ENCODE assay signal across 17 cellular contexts in the genomic region with DNA sequence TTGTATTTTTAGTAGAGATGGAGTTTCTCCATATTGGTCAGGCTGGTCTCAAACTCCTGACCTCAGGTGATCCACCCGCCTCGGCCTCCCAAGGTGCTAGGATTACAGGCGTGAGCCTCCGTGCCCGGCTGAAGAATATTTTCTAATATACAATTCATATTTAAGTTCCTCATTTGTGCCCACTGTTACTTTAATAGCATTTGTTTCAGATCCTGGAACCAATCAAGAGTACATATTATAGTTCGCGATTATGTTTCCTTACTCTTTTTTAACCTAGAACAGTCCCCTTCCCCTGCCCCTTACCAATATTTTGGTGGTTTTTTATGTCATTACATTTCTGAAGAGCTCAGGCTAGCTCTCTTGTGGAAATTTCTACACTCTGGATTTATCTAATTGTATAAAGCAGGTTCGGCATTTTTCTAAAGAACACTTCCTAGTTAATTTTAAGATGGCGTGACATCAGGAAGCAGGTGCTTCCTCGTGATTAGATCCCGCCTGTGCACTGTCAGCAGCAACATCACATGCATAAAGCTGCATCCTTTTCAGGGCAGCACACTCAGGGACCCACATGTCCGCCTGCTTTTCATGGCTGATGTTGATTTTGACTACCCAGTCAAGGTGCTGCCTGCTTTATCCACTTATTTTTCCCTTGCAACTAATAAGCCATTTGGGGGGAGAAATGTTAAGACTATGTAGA.
A peak's percentile ranks its signal among the peaks of the same experiment; 100 is the strongest.
DNase-seq lines count a peak whose midpoint lies in the region; ATAC-seq, FAIRE-seq and TF ChIP-seq lines count a peak whose summit lies in the region.
"Had no signal": no experiment of that assay in that cellular context is flagged by ENCODE, and none has a peak within 500 bp of the region (broad histone marks: within the 10 kb centered on the region; RNA-seq: fewer than 3 reads in every experiment).

No MANE protein-coding gene starts in this region.

- CTCF ChIA-PET in naive thymus-derived CD4-positive, alpha-beta T cell (lab: Charles Lee): no interaction called here

- no peak overlapping the region for H3K4me2 ChIP-seq in H9 (ENCODE audit: insufficient read depth, insufficient read length, low read length)
- H3K4me2 ChIP-seq: neural progenitor cell, SK-N-SH had no signal

- H4K20me1 ChIP-seq in H9 (ENCODE audit: control insufficient read depth, insufficient read depth, insufficient read length): no peaks in the 10 kb centered on the region

- peaks cover 0 to 2% (median 0%) of the 10 kb centered on the region in 11 donors for H3K9me3 Mint-ChIP-seq in naive thymus-derived CD4-positive, alpha-beta T cell
- no peaks in the 10 kb centered on the region; a peak in 1 of 5 replicates for H3K9me3 Mint-ChIP-seq in H9
- H3K9me3 Mint-ChIP-seq: neural progenitor cell; stimulated activated naive CD8-positive, alpha-beta T cell treated with anti-CD3 and anti-CD28 coated beads, Interleukin-15, Interleukin-2, amounts not matched to agents 100 ng/mL and 50 ng/mL, for 24 hours had no signal

- no peak overlapping the region for H2AK5ac ChIP-seq in H9 (ENCODE audit: insufficient read length, low read length)

- H3K4ac ChIP-seq in H9 (ENCODE audit: low read depth, low read length): no peak overlapping the region

- ATAC-seq in naive thymus-derived CD4-positive, alpha-beta T cell: peak; percentile 77

- POLR2A ChIA-PET in naive thymus-derived CD4-positive, alpha-beta T cell (lab: Charles Lee): no interaction called here

- no peak overlapping the region for H2BK5ac ChIP-seq in H9 (ENCODE audit: insufficient read length, low read length)

- peaks cover 0 to 6% of the 10 kb centered on the region in 2 donors for H3K4me1 ChIP-seq in naive thymus-derived CD4-positive, alpha-beta T cell (ENCODE audit: control insufficient read depth in 2 of 2, insufficient read depth in 2 of 2, low read length in 2 of 2)
- H3K4me1 ChIP-seq in H9 (ENCODE audit: insufficient read depth, low read length) (no peaks in the 10 kb centered on the region), small intestine (ENCODE audit: control insufficient read depth in 2 of 2, insufficient read depth in 1 of 2, low read depth in 1 of 2, low read length in 1 of 2) (no peaks in the 10 kb centered on the region)

- no peak overlapping the region for H3K27ac ChIP-seq in naive thymus-derived CD4-positive, alpha-beta T cell (ENCODE audit: low read depth, low read length)
- H3K27ac ChIP-seq in H9 (ENCODE audit: insufficient read length, low read depth, low read length): no peak overlapping the region
- no peak overlapping the region for H3K27ac ChIP-seq in small intestine (ENCODE audit: low read depth in 1 of 2, low read length in 1 of 2)
- H3K27ac ChIP-seq: neural progenitor cell had no signal

- no peak overlapping the region for H3K4me3 ChIP-seq in NB4 (ENCODE audit: low read depth, low read length)
- no peak overlapping the region for H3K4me3 ChIP-seq in naive thymus-derived CD4-positive, alpha-beta T cell (ENCODE audit: low read length)
- H3K4me3 ChIP-seq in small intestine (ENCODE audit: low read depth in 1 of 2, low read length in 2 of 2): no peak overlapping the region
- H3K4me3 ChIP-seq: neural progenitor cell had no signal

- WGBS in H9 (ENCODE audit: extremely low coverage, insufficient read length, low lambda C conversion rate): no CpG with 5 or more reads among the region's 12 CpGs
- 54 to 62% (median 58%) methylated on average over 12 of the region's 12 CpGs for WGBS in small intestine, 3 donors

- peak overlapping the region in 4 of 9 donors; percentile 34 to 71 (median 68) for H3K27ac Mint-ChIP-seq in naive thymus-derived CD4-positive, alpha-beta T cell
- no peak overlapping the region for H3K27ac Mint-ChIP-seq in H9
- H3K27ac Mint-ChIP-seq: neural progenitor cell; stimulated activated naive CD8-positive, alpha-beta T cell treated with anti-CD3 and anti-CD28 coated beads, Interleukin-15, Interleukin-2, amounts not matched to agents 100 ng/mL and 50 ng/mL, for 24 hours had no signal

- no peak overlapping the region for H4K91ac ChIP-seq in H9 (ENCODE audit: insufficient read length, low read depth, low read length)

- peaks cover 0 to 4% of the 10 kb centered on the region in 2 donors for H3K27me3 ChIP-seq in naive thymus-derived CD4-positive, alpha-beta T cell (ENCODE audit: control insufficient read depth in 2 of 2, insufficient read depth in 2 of 2, low read length in 2 of 2)
- H3K27me3 ChIP-seq in H9 (ENCODE audit: insufficient read depth, low read length) (no peaks in the 10 kb centered on the region), small intestine (ENCODE audit: control insufficient read depth in 2 of 2, insufficient read depth in 2 of 2, low read length in 2 of 2) (peaks cover 2 to 4% of the 10 kb centered on the region in 2 donors)

- FAIRE-seq in small intestine (lab: Jason Lieb, UNC): no peak
- FAIRE-seq: endometrium had no signal

- no peaks in the 10 kb centered on the region for H3K23me2 ChIP-seq in H9 (ENCODE audit: insufficient read length, low read depth, low read length, poor library complexity, severe bottlenecking)

- TF ChIP-seq CTCF in NB4 (IDR thresholded peaks at IDR 0.05; ENCODE audit: low read depth, low read length): no peak
- no peak for TF ChIP-seq CTCF in H9 (conservative IDR thresholded peaks at IDR 0.05)

- intact Hi-C loops in naive thymus-derived CD4-positive, alpha-beta T cell (cut with micrococcal nuclease): no loop called here

- peaks cover 12 to 38% (median 26%) of the 10 kb centered on the region in 5 donors for H3K27me3 Mint-ChIP-seq in naive thymus-derived CD4-positive, alpha-beta T cell
- H3K27me3 Mint-ChIP-seq in H9 (ENCODE audit: low read depth): peaks cover 1% of the 10 kb centered on the region; the same call in 1 of the 2 replicates

- no peaks in the 10 kb centered on the region for H3K36me3 Mint-ChIP-seq in naive thymus-derived CD4-positive, alpha-beta T cell
- H3K36me3 Mint-ChIP-seq in H9 (ENCODE audit: insufficient read depth in 1 of 3, low read depth in 3 of 3): no peaks in the 10 kb centered on the region

- peaks cover 2 to 25% (median 14%) of the 10 kb centered on the region in 7 donors for H3K4me1 Mint-ChIP-seq in naive thymus-derived CD4-positive, alpha-beta T cell
- H3K4me1 Mint-ChIP-seq in H9: peaks cover 5 to 13% of the 10 kb centered on the region in 2 experiments; a peak in 3 of 4 replicates
- H3K4me1 Mint-ChIP-seq: neural progenitor cell had no signal

- H3T11ph ChIP-seq in H9 (ENCODE audit: low read length): no peak overlapping the region

- H3K36me3 ChIP-seq in naive thymus-derived CD4-positive, alpha-beta T cell (ENCODE audit: control insufficient read depth in 2 of 3, insufficient read depth in 3 of 3, low read length in 3 of 3): no peaks in the 10 kb centered on the region
- no peaks in the 10 kb centered on the region for H3K36me3 ChIP-seq in small intestine (ENCODE audit: control insufficient read depth in 2 of 2, insufficient read depth in 2 of 2, low read length in 2 of 2)
- H3K36me3 ChIP-seq: neural progenitor cell had no signal

- H3K4me3 Mint-ChIP-seq in naive thymus-derived CD4-positive, alpha-beta T cell: peak overlapping the region in 9 of 10 donors; percentile 3 to 86 (median 69)
- no peak overlapping the region for H3K4me3 Mint-ChIP-seq in H9
- H3K4me3 Mint-ChIP-seq: neural progenitor cell; stimulated activated naive CD8-positive, alpha-beta T cell treated with anti-CD3 and anti-CD28 coated beads, Interleukin-15, Interleukin-2, amounts not matched to agents 100 ng/mL and 50 ng/mL, for 24 hours had no signal

- no peak overlapping the region for H2BK120ac ChIP-seq in H9 (ENCODE audit: low read depth, low read length, poor library complexity, severe bottlenecking)

- no peak overlapping the region for H2BK20ac ChIP-seq in H9 (ENCODE audit: low read depth, low read length, poor library complexity, severe bottlenecking)

- TF ChIP-seq POLR2A in NB4 (IDR thresholded peaks at IDR 0.05; ENCODE audit: extremely low read depth, insufficient read length) (no peak), erythroblast (IDR thresholded peaks at IDR 0.05; ENCODE audit: low read length) (no peak)

- no peak overlapping the region for H2AFZ ChIP-seq in H9 (ENCODE audit: low read length)
- H2AFZ ChIP-seq: neural progenitor cell had no signal

- H3K79me1 ChIP-seq in H9 (ENCODE audit: insufficient read depth, low read depth, low read length, poor library complexity, severe bottlenecking): no peaks in the 10 kb centered on the region

- peak; percentile 89 for DNase-seq in CMK (ENCODE audit: low read depth)
- DNase-seq in NB4 (ENCODE audit: low read depth): peak; percentile 19
- peak; percentile 51 to 72 for DNase-seq in erythroblast (lab: John Stamatoyannopoulos, UW)
- peak in 5 of 9 donors; percentile 2 to 39 (median 29) for DNase-seq in naive thymus-derived CD4-positive, alpha-beta T cell
- DNase-seq in 8988T: no peak
- DNase-seq in H9: no peak
- DNase-seq in NCI-H128 (lab: John Stamatoyannopoulos, UW; ENCODE audit: unreplicated experiment): no peak
- no peak for DNase-seq in small intestine
- DNase-seq: activated CD4-positive, alpha-beta T cell treated with anti-CD3 and anti-CD28 coated beads, Interleukin-2, amount 50 U/mL, for 48 hours; anterior cingulate cortex; Calu3; NCI-H446; SK-N-SH; stimulated activated CD4-positive, alpha-beta T cell treated with anti-CD3 and anti-CD28 coated beads, Interleukin-1b, Interleukin-23, amount 100 ng/mL, for 48 hours had no signal

- no peak overlapping the region for H3K9ac ChIP-seq in H9 (ENCODE audit: extremely low read depth, insufficient read length, low read length)
- H3K9ac ChIP-seq: neural progenitor cell, SK-N-SH had no signal

- no peaks in the 10 kb centered on the region for H3K9me3 ChIP-seq in naive thymus-derived CD4-positive, alpha-beta T cell (ENCODE audit: control insufficient read depth in 2 of 3, low read length in 3 of 3)
- H3K9me3 ChIP-seq in H9 (ENCODE audit: control insufficient read depth, low read depth, low read length) (no peaks in the 10 kb centered on the region), small intestine (ENCODE audit: control insufficient read depth, low read depth) (no peaks in the 10 kb centered on the region)

- H2BK15ac ChIP-seq in H9 (ENCODE audit: low read depth, low read length): no peak overlapping the region

- no peak overlapping the region for H4K5ac ChIP-seq in H9 (ENCODE audit: insufficient read length, low read depth, low read length)

- no peaks in the 10 kb centered on the region for H3K79me2 ChIP-seq in H9 (ENCODE audit: insufficient read depth, low read length)

- H3K23ac ChIP-seq in H9 (ENCODE audit: insufficient read length, low read depth, low read length): no peak overlapping the region

- no peak overlapping the region for H3K56ac ChIP-seq in H9 (ENCODE audit: insufficient read length, low read depth, low read length)

- no peak overlapping the region for H3K18ac ChIP-seq in H9 (ENCODE audit: insufficient read length, low read depth, low read length)

- H2BK12ac ChIP-seq in H9 (ENCODE audit: insufficient read length, low read depth, low read length): no peak overlapping the region

- H4K8ac ChIP-seq in H9 (replicated peaks; ENCODE audit: insufficient read length, low read depth, low read length): no peak overlapping the region

- no peak overlapping the region for H3K14ac ChIP-seq in H9 (ENCODE audit: insufficient read depth, low read length)

Comparison
In these comparisons a context has a peak if more than half of its experiments do, and no peak if none do; other contexts are left out.
1. DNase-seq: peak in CMK (single experiment), NB4 (single experiment), erythroblast (2 of 2) and naive thymus-derived CD4-positive, alpha-beta T cell (5 of 9); none in 8988T (single experiment), H9 (single experiment), NCI-H128 (single experiment) and small intestine (single experiment).
2. H3K4me3 Mint-ChIP-seq: peak in naive thymus-derived CD4-positive, alpha-beta T cell (9 of 10); none in H9 (0 of 2).